19 cellular contexts compared by ENCODE assay signal in the genomic region with DNA sequence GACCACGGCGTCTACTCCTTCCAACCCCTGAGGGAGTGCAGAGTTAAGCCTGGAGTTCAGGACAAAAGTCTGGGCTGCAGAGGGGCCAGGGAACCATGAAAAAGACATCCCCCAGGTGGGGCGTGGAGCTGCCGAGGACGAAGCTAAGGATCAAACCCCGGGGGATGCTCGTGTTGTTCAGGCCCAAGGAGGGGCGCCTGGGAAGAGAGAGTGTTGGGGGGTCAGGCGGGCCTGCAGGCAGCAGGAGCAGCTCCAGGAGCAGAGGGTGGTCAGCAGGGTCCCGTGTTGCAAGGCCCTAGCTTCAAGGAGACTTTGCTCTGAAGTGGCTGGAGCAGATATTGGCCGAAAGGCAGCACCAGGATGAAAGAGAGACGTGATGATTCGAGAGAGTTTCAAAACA. TPM values are rescaled to one million over a fixed set of nuclear protein-coding genes. Genes with fewer than 3 reads are reported as not detected.
A peak's percentile ranks its signal among the peaks of the same experiment; 100 is the strongest.
DNase-seq lines count a peak whose midpoint lies in the region; ATAC-seq, FAIRE-seq and TF ChIP-seq lines count a peak whose summit lies in the region.
"Had no signal": no experiment of that assay in that cellular context is flagged by ENCODE, and none has a peak within 500 bp of the region (broad histone marks: within the 10 kb centered on the region; RNA-seq: fewer than 3 reads in every experiment).

No MANE protein-coding gene starts in this region.

- no peak overlapping the region for H2BK5ac ChIP-seq in H1 (ENCODE audit: low read depth, low read length)

- POLR2A ChIA-PET in H1 (lab: Charles Lee; ENCODE audit: partially characterized antibody) (interaction anchor here (1.0 to 1.6 kb wide), 4 partner anchors 12 to 191 kb away, joined by 3 to 4 read pairs (median 4); no protein-coding TSS in a partner anchor), OCI-LY7 (lab: Charles Lee) (interaction anchor here (1.1 kb wide), 1 partner anchor 11 kb away, joined by 3 read pairs; no protein-coding TSS in a partner anchor)
- POLR2A ChIA-PET in naive thymus-derived CD4-positive, alpha-beta T cell (lab: Charles Lee), result no interaction called here
- POLR2A ChIA-PET in CD8-positive, alpha-beta T cell (lab: Charles Lee), result no interaction called here

- H4K20me1 ChIP-seq in GM23248 (ENCODE audit: insufficient read depth) (no peaks in the 10 kb centered on the region), H1 (replicated peaks in 1 of 2; ENCODE audit: control insufficient read depth in 1 of 2, insufficient read depth in 2 of 2, low read length in 2 of 2) (peaks cover 0 to 2% of the 10 kb centered on the region in 2 experiments), OCI-LY7 (ENCODE audit: insufficient read depth, low read length) (no peaks in the 10 kb centered on the region)

- intact Hi-C loops in naive thymus-derived CD4-positive, alpha-beta T cell (cut with micrococcal nuclease), result no loop called here
- intact Hi-C loops in OCI-LY7 (cut with micrococcal nuclease; ENCODE audit: unreplicated experiment), result no loop called here
- intact Hi-C loops in esophagus squamous epithelium (cut with DNase I), result no loop called here
- intact Hi-C loops in CD8-positive, alpha-beta T cell (cut with DNase I, micrococcal nuclease), result no loop called here

- H3K36me3 ChIP-seq in ACC112 (ENCODE audit: insufficient read depth, low read length) (no peaks in the 10 kb centered on the region), GM23248 (ENCODE audit: low read depth) (no peaks in the 10 kb centered on the region), H1 (ENCODE audit: control insufficient read depth in 2 of 4, insufficient read depth in 4 of 4, low read length in 3 of 4) (no peaks in the 10 kb centered on the region; a peak in 1 of 8 replicates), OCI-LY7 (ENCODE audit: insufficient read depth, low read length) (no peaks in the 10 kb centered on the region), esophagus squamous epithelium (no peaks in the 10 kb centered on the region)
- no peaks in the 10 kb centered on the region for H3K36me3 ChIP-seq in naive thymus-derived CD4-positive, alpha-beta T cell (ENCODE audit: control insufficient read depth in 2 of 3, insufficient read depth in 3 of 3, low read length in 3 of 3)
- H3K36me3 ChIP-seq in CD8-positive, alpha-beta T cell (ENCODE audit: insufficient read depth, low read length), result no peaks in the 10 kb centered on the region

- H2AFZ ChIP-seq in ACC112 (ENCODE audit: low read length, unreplicated experiment), result peak overlapping the region; percentile 57
- no peak overlapping the region for H2AFZ ChIP-seq in GM23248
- no peak overlapping the region for H2AFZ ChIP-seq in H1 (ENCODE audit: low read length)
- no peak overlapping the region for H2AFZ ChIP-seq in OCI-LY7 (ENCODE audit: low read length)

- H2BK120ac ChIP-seq in H1 (replicated peaks; ENCODE audit: low read depth, low read length), result no peak overlapping the region

- no peak overlapping the region for H3K27ac ChIP-seq in ACC112 (ENCODE audit: low read depth, low read length)
- no peak overlapping the region for H3K27ac ChIP-seq in GM23248
- H3K27ac ChIP-seq in H1 (ENCODE audit: low read depth, low read length), result no peak overlapping the region
- no peak overlapping the region for H3K27ac ChIP-seq in naive thymus-derived CD4-positive, alpha-beta T cell (ENCODE audit: low read depth, low read length)
- H3K27ac ChIP-seq in OCI-LY7 (ENCODE audit: low read depth, low read length, poor library complexity, severe bottlenecking), result no peak overlapping the region
- no peak overlapping the region for H3K27ac ChIP-seq in esophagus squamous epithelium
- no peak overlapping the region for H3K27ac ChIP-seq in CD8-positive, alpha-beta T cell (ENCODE audit: low read depth, low read length)
- H3K27ac ChIP-seq: KMS-11 had no signal

- no peaks in the 10 kb centered on the region for H3K9me3 ChIP-seq in GM23248 (ENCODE audit: low read depth)
- H3K9me3 ChIP-seq in H1 (ENCODE audit: insufficient read depth in 2 of 2, low read depth in 1 of 2, low read length in 1 of 2), result no peaks in the 10 kb centered on the region; a peak in 1 of 4 replicates
- H3K9me3 ChIP-seq in naive thymus-derived CD4-positive, alpha-beta T cell (ENCODE audit: control insufficient read depth in 2 of 3, low read length in 3 of 3), result no peaks in the 10 kb centered on the region
- no peaks in the 10 kb centered on the region for H3K9me3 ChIP-seq in OCI-LY7 (ENCODE audit: low read length)
- H3K9me3 ChIP-seq in esophagus squamous epithelium, result no peaks in the 10 kb centered on the region
- H3K9me3 ChIP-seq in CD8-positive, alpha-beta T cell (ENCODE audit: low read length), result no peaks in the 10 kb centered on the region

- H3K4me2 ChIP-seq in GM23248 (ENCODE audit: unreplicated experiment) (no peak overlapping the region), H1 (ENCODE audit: insufficient read depth in 1 of 2, low read depth in 2 of 2, low read length in 2 of 2) (no peak overlapping the region), OCI-LY7 (ENCODE audit: low read length) (no peak overlapping the region)
- H3K4me2 ChIP-seq: KMS-11 had no signal

- H3K79me1 ChIP-seq in H1 (ENCODE audit: low read depth, low read length), result no peaks in the 10 kb centered on the region

- no peak for TF ChIP-seq CTCF in H1 (IDR thresholded peaks at IDR 0.05; ENCODE audit: control extremely low read depth in 1 of 3, insufficient read depth in 1 of 3, low read depth in 1 of 3, low read length in 3 of 3)
- no peak for TF ChIP-seq CTCF in OCI-LY7 (conservative IDR thresholded peaks at IDR 0.05; ENCODE audit: low read length)
- TF ChIP-seq CTCF in esophagus squamous epithelium (IDR thresholded peaks at IDR 0.05), result no peak
- no peak for TF ChIP-seq CTCF in CD8-positive, alpha-beta T cell (IDR thresholded peaks at IDR 0.05)

- CTCF ChIA-PET in H1 (lab: Charles Lee; ENCODE audit: partially characterized antibody) (interaction anchor here (0.7 to 6.0 kb wide), 15 partner anchors 11 to 516 kb away, joined by 3 to 42 read pairs (median 4); a partner anchor contains a TSS), OCI-LY7 (lab: Charles Lee; ENCODE audit: unreplicated experiment) (no interaction called here)
- CTCF ChIA-PET in naive thymus-derived CD4-positive, alpha-beta T cell (lab: Charles Lee), result no interaction called here
- CTCF ChIA-PET in CD8-positive, alpha-beta T cell (lab: Charles Lee), result no interaction called here

- H3K27me3 ChIP-seq in ACC112 (ENCODE audit: insufficient read depth, low read length) (peaks cover 4% of the 10 kb centered on the region), GM23248 (replicated peaks; ENCODE audit: insufficient read depth) (peaks cover under 1% of the 10 kb centered on the region; the same call in 1 of the 2 replicates), H1 (replicated peaks in 1 of 4; ENCODE audit: control insufficient read depth in 3 of 4, extremely low read depth in 1 of 4, insufficient read depth in 3 of 4, low read length in 3 of 4) (no peaks in the 10 kb centered on the region), esophagus squamous epithelium (peaks cover 0 to 85% (median 0%) of the 10 kb centered on the region in 4 donors)
- H3K27me3 ChIP-seq in naive thymus-derived CD4-positive, alpha-beta T cell (ENCODE audit: control insufficient read depth in 2 of 2, insufficient read depth in 2 of 2, low read length in 2 of 2), result no peaks in the 10 kb centered on the region
- H3K27me3 ChIP-seq in CD8-positive, alpha-beta T cell (ENCODE audit: insufficient read depth, low read length), result no peaks in the 10 kb centered on the region

- no peak overlapping the region for H4K8ac ChIP-seq in H1 (ENCODE audit: extremely low read depth, insufficient read depth, low read length)

- H3K4me3 Mint-ChIP-seq in naive thymus-derived CD4-positive, alpha-beta T cell, result no peak overlapping the region
- H3K4me3 Mint-ChIP-seq in CD8-positive, alpha-beta T cell, result no peak overlapping the region
- H3K4me3 Mint-ChIP-seq: CD4-positive, alpha-beta T cell had no signal

- H3K27me3 Mint-ChIP-seq in naive thymus-derived CD4-positive, alpha-beta T cell, result peaks cover 7 to 77% (median 55%) of the 10 kb centered on the region in 5 donors
- H3K27me3 Mint-ChIP-seq in CD8-positive, alpha-beta T cell (ENCODE audit: low read depth), result peaks cover 59% of the 10 kb centered on the region

- H3K4me3 ChIP-seq in ACC112 (ENCODE audit: low read depth, low read length), result no peak overlapping the region
- no peak overlapping the region for H3K4me3 ChIP-seq in GM23248
- no peak overlapping the region for H3K4me3 ChIP-seq in H1 (ENCODE audit: extremely low read depth in 1 of 4, insufficient read depth in 2 of 4, low read depth in 3 of 4, low read length in 4 of 4)
- H3K4me3 ChIP-seq in naive thymus-derived CD4-positive, alpha-beta T cell (ENCODE audit: low read length), result no peak overlapping the region
- H3K4me3 ChIP-seq in OCI-LY7 (ENCODE audit: low read depth, low read length, poor library complexity, severe bottlenecking), result no peak overlapping the region
- no peak overlapping the region for H3K4me3 ChIP-seq in esophagus squamous epithelium
- no peak overlapping the region for H3K4me3 ChIP-seq in CD8-positive, alpha-beta T cell (ENCODE audit: low read depth, low read length)

- H3K14ac ChIP-seq in H1 (ENCODE audit: insufficient read length), result no peak overlapping the region

- no peaks in the 10 kb centered on the region for H3K36me3 Mint-ChIP-seq in naive thymus-derived CD4-positive, alpha-beta T cell
- no peaks in the 10 kb centered on the region for H3K36me3 Mint-ChIP-seq in CD8-positive, alpha-beta T cell
- H3K36me3 Mint-ChIP-seq in activated naive CD4-positive, alpha-beta T cell treated with anti-CD3 and anti-CD28 coated beads, Interleukin-2, amount 50 U/mL, for 72 hours, result peaks cover 0 to 8% of the 10 kb centered on the region in 2 donors

- peak; percentile 36 for DNase-seq in GM23248
- DNase-seq in H1 (ENCODE audit: low read depth in 1 of 2, low spot score in 2 of 2), result no peak
- DNase-seq in naive thymus-derived CD4-positive, alpha-beta T cell, result no peak
- no peak for DNase-seq in OCI-LY7 (ENCODE audit: low spot score)
- DNase-seq in esophagus squamous epithelium (lab: John Stamatoyannopoulos, UW), result no peak
- no peak for DNase-seq in CD8-positive, alpha-beta T cell
- DNase-seq in activated naive CD4-positive, alpha-beta T cell treated with anti-CD3 and anti-CD28 coated beads, Interleukin-2, amount 50 U/mL, for 72 hours (ENCODE audit: low spot score in 2 of 2), result no peak
- DNase-seq: CD4-positive, alpha-beta T cell; NCI-H1417; NCI-H187 treated with DMSO at 0.1 percent for 48 hours; NCI-H2171; NCI-H446; NCI-H69 had no signal

- H2BK20ac ChIP-seq in H1 (ENCODE audit: low read length), result no peak overlapping the region

- no TSS peak for BruUV-seq in OCI-LY7 (replicated peaks; lab: Mats Ljungman, UMichigan)

- no peaks in the 10 kb centered on the region for H3K23me2 ChIP-seq in H1 (ENCODE audit: low read depth, low read length)

- no peaks in the 10 kb centered on the region for H3K9me2 ChIP-seq in GM23248 (ENCODE audit: insufficient read depth)
- no peaks in the 10 kb centered on the region for H3K9me2 ChIP-seq in OCI-LY7 (ENCODE audit: insufficient read depth, low read length)

- H4K5ac ChIP-seq in H1 (ENCODE audit: insufficient read length, low read depth, low read length), result no peak overlapping the region

- 89 to 91% methylated on average over 13 of the region's 13 CpGs for WGBS in GM23248 (ENCODE audit: low coverage in 1 of 2, low lambda C conversion rate in 2 of 2, missing lambda C conversion rate in 2 of 2), 2 experiments
- 90% methylated on average over 13 of the region's 13 CpGs; no CpG with 5 or more reads in 1 of the 2 experiments for WGBS in H1 (ENCODE audit: extremely low coverage in 1 of 2, insufficient coverage in 1 of 2, insufficient read length in 1 of 2, insufficient replicate concordance in 2 of 2, low coverage in 1 of 2, low lambda C conversion rate in 2 of 2, missing lambda C conversion rate in 1 of 2), 2 experiments
- 72 to 89% methylated on average over 9 to 11 of the region's 13 CpGs for WGBS in esophagus squamous epithelium, 2 donors

- H3K27ac Mint-ChIP-seq in naive thymus-derived CD4-positive, alpha-beta T cell, result no peak overlapping the region
- H3K27ac Mint-ChIP-seq in CD8-positive, alpha-beta T cell, result no peak overlapping the region
- H3K27ac Mint-ChIP-seq in activated naive CD4-positive, alpha-beta T cell treated with anti-CD3 and anti-CD28 coated beads, Interleukin-2, amount 50 U/mL, for 72 hours, result no peak overlapping the region
- H3K27ac Mint-ChIP-seq: CD4-positive, alpha-beta T cell had no signal

- peaks cover 0 to 4% (median 0%) of the 10 kb centered on the region in 7 donors for H3K4me1 Mint-ChIP-seq in naive thymus-derived CD4-positive, alpha-beta T cell
- H3K4me1 Mint-ChIP-seq in CD8-positive, alpha-beta T cell (ENCODE audit: low read depth), result peaks cover 4% of the 10 kb centered on the region

- H3K4me1 ChIP-seq in ACC112 (ENCODE audit: control insufficient read depth, insufficient read depth, low read length, unreplicated experiment) (peaks cover 30% of the 10 kb centered on the region), GM23248 (ENCODE audit: insufficient read depth) (peaks cover 11% of the 10 kb centered on the region), H1 (replicated peaks in 1 of 4; ENCODE audit: control insufficient read depth in 3 of 4, insufficient read depth in 4 of 4, low read length in 3 of 4) (peaks cover 2 to 12% (median 7%) of the 10 kb centered on the region in 4 experiments; a peak in 5 of 7 replicates), OCI-LY7 (ENCODE audit: insufficient read depth, low read length, poor library complexity, severe bottlenecking) (no peaks in the 10 kb centered on the region), esophagus squamous epithelium (peaks cover 0 to 6% (median 0%) of the 10 kb centered on the region in 3 donors)
- H3K4me1 ChIP-seq in naive thymus-derived CD4-positive, alpha-beta T cell (ENCODE audit: control insufficient read depth in 2 of 2, insufficient read depth in 2 of 2, low read length in 2 of 2), result no peaks in the 10 kb centered on the region
- no peaks in the 10 kb centered on the region for H3K4me1 ChIP-seq in CD8-positive, alpha-beta T cell (ENCODE audit: insufficient read depth, low read length)

- H2AK5ac ChIP-seq in H1 (ENCODE audit: low read depth, low read length), result no peak overlapping the region

- peak overlapping the region; percentile 35 for H4K91ac ChIP-seq in H1 (replicated peaks; ENCODE audit: insufficient read length, low read length)

- FAIRE-seq in H1 (lab: Jason Lieb, UNC), result no peak
- FAIRE-seq: H54, HepG2 had no signal

- H2BK12ac ChIP-seq in H1 (ENCODE audit: low read depth, low read length), result no peak overlapping the region

- H3K79me2 ChIP-seq in ACC112 (ENCODE audit: control insufficient read depth, insufficient read depth, low read length, unreplicated experiment) (no peaks in the 10 kb centered on the region), GM23248 (ENCODE audit: insufficient read depth) (no peaks in the 10 kb centered on the region), H1 (ENCODE audit: control insufficient read depth in 1 of 2, insufficient read depth in 2 of 2, low read length in 2 of 2) (no peaks in the 10 kb centered on the region), OCI-LY7 (ENCODE audit: insufficient read depth, low read depth, low read length) (no peaks in the 10 kb centered on the region)

- H2BK15ac ChIP-seq in H1 (ENCODE audit: low read length), result no peak overlapping the region

- no peak overlapping the region for H3K56ac ChIP-seq in H1 (replicated peaks; ENCODE audit: insufficient read length, low read depth, low read length)

- no peak for TF ChIP-seq POLR2A in H1 (IDR thresholded peaks at IDR 0.05; ENCODE audit: control extremely low read depth in 1 of 2, low read depth in 2 of 2, low read length in 2 of 2)
- TF ChIP-seq POLR2A in esophagus squamous epithelium (IDR thresholded peaks at IDR 0.05), result no peak

- ATAC-seq in naive thymus-derived CD4-positive, alpha-beta T cell, result peak; percentile 24
- ATAC-seq in CD8-positive, alpha-beta T cell, result no peak
- no peak for ATAC-seq in activated naive CD4-positive, alpha-beta T cell treated with anti-CD3 and anti-CD28 coated beads, Interleukin-2, amount 50 U/mL, for 72 hours

- in situ Hi-C loops in GM23248 (cut with MboI), result no loop called here

- H3K9ac ChIP-seq in GM23248 (no peak overlapping the region), H1 (replicated peaks in 1 of 4; ENCODE audit: extremely low read depth in 1 of 4, low read depth in 3 of 4, low read length in 3 of 4) (no peak overlapping the region)
- H3K9ac ChIP-seq: KMS-11 had no signal

- H3K18ac ChIP-seq in H1 (ENCODE audit: extremely low read depth, low read length), result no peak overlapping the region

- no peak overlapping the region for H3K23ac ChIP-seq in H1 (ENCODE audit: insufficient read length)

- no peak for TF ChIP-seq EP300 in H1 (IDR thresholded peaks at IDR 0.05; ENCODE audit: borderline replicate concordance in 1 of 2, low read depth in 2 of 2, low read length in 2 of 2)

- H3K9me3 Mint-ChIP-seq in naive thymus-derived CD4-positive, alpha-beta T cell, result peaks cover 0 to 4% (median 0%) of the 10 kb centered on the region in 11 donors
- H3K9me3 Mint-ChIP-seq in CD8-positive, alpha-beta T cell, result no peaks in the 10 kb centered on the region
- H3K9me3 Mint-ChIP-seq in activated naive CD4-positive, alpha-beta T cell treated with anti-CD3 and anti-CD28 coated beads, Interleukin-2, amount 50 U/mL, for 72 hours, result peaks cover 0 to 4% of the 10 kb centered on the region in 2 donors
- H3K9me3 Mint-ChIP-seq: CD4-positive, alpha-beta T cell had no signal

- H3K4ac ChIP-seq in H1 (replicated peaks; ENCODE audit: insufficient read length, low read depth, low read length), result peak overlapping the region; percentile 32

- H3F3A ChIP-seq in GM23248 (ENCODE audit: insufficient read depth), result no peaks in the 10 kb centered on the region

- TF ChIP-seq RAD21 in H1 (IDR thresholded peaks at IDR 0.05 in 1 of 2, conservative IDR thresholded peaks at IDR 0.05 in 1 of 2; ENCODE audit: low read depth in 2 of 2, low read length in 2 of 2), result no peak

RNA-seq across cellular contexts. Expression of a gene that starts 26.7 kb away (rescaled TPM):
- total RNA-seq in GM23248 (2014; rRNA removed; shearing (Covaris generic)), result not detected in 2 replicates
- 0.62 and 1.2 TPM in 2 replicates for polyA plus RNA-seq in GM23248 (2016; fragmentation: Nextera tagmentation; extraction: Ambion mirVana)
- 2.0 and 3.6 TPM in 2 replicates for total RNA-seq in H1 (2021; fragmentation: NEBNext Ultra II Directional; extraction: Animal tissue kit (Norgen Biotek cat#: 25700))
- 4.2 and 7.5 TPM in 2 replicates for polyA plus RNA-seq in H1 (2011; rRNA removed)
- 5.4 TPM for polyA plus RNA-seq in H1 (2011; cell fraction: cytosol; rRNA removed)
- polyA plus RNA-seq in H1 (2011; cell fraction: nucleus; rRNA removed), result 27.9 TPM
- polyA plus RNA-seq in H1 (2012, experiment 1 of 2), result 3.8 to 7.5 TPM (median 5.9 TPM) in 4 replicates
- 2.7 TPM for polyA plus RNA-seq in H1 (2012, experiment 2 of 2)
- 3.8 TPM for polyA plus RNA-seq in H1 (2013, experiment 1 of 2)
- 4.0 TPM for polyA plus RNA-seq in H1 (2013, experiment 2 of 2)
- polyA minus RNA-seq in H1 (2011; rRNA and poly(A)+ RNA removed), result 2.3 and 3.2 TPM in 2 replicates
- 2.6 TPM for polyA minus RNA-seq in H1 (2011; cell fraction: cytosol; rRNA and poly(A)+ RNA removed)
- polyA minus RNA-seq in H1 (2011; cell fraction: nucleus; rRNA and poly(A)+ RNA removed), result 4.1 TPM
- not detected for total RNA-seq in naive thymus-derived CD4-positive, alpha-beta T cell
- not detected for polyA plus RNA-seq in naive thymus-derived CD4-positive, alpha-beta T cell
- total RNA-seq in OCI-LY7 (2014; rRNA removed; shearing (Covaris generic)), result not detected in 2 replicates
- total RNA-seq in OCI-LY7 (2022), result not detected in 2 replicates
- not detected for total RNA-seq in esophagus squamous epithelium
- not detected for total RNA-seq in CD8-positive, alpha-beta T cell
- not detected for total RNA-seq in activated naive CD4-positive, alpha-beta T cell treated with anti-CD3 and anti-CD28 coated beads, Interleukin-2, amount 50 U/mL, for 72 hours
- total RNA-seq: CD4-positive, alpha-beta T cell; M059J; SK-MEL-5 had no signal

RNA-seq across cellular contexts. Expression of a gene that starts 41.7 kb away (rescaled TPM):
- 0.63 and 1.1 TPM in 2 replicates for total RNA-seq in GM23248 (2014; rRNA removed; shearing (Covaris generic))
- polyA plus RNA-seq in GM23248 (2016; fragmentation: Nextera tagmentation; extraction: Ambion mirVana), result 5.7 and 6.3 TPM in 2 replicates
- 0.48 and 0.58 TPM in 2 replicates for total RNA-seq in H1 (2021; fragmentation: NEBNext Ultra II Directional; extraction: Animal tissue kit (Norgen Biotek cat#: 25700))
- 0.76 and 1.5 TPM in 2 replicates for polyA plus RNA-seq in H1 (2011; rRNA removed)
- 1.2 TPM for polyA plus RNA-seq in H1 (2011; cell fraction: cytosol; rRNA removed)
- 2.4 TPM for polyA plus RNA-seq in H1 (2011; cell fraction: nucleus; rRNA removed)
- 0.53 to 0.86 TPM (median 0.70 TPM) in 4 replicates for polyA plus RNA-seq in H1 (2012, experiment 1 of 2)
- 0.34 TPM for polyA plus RNA-seq in H1 (2012, experiment 2 of 2)
- 0.34 TPM for polyA plus RNA-seq in H1 (2013, experiment 1 of 2)
- 0.48 TPM for polyA plus RNA-seq in H1 (2013, experiment 2 of 2)
- 0.16 and 0.22 TPM in 2 replicates for polyA minus RNA-seq in H1 (2011; rRNA and poly(A)+ RNA removed)
- 0.59 TPM for polyA minus RNA-seq in H1 (2011; cell fraction: cytosol; rRNA and poly(A)+ RNA removed)
- 2.5 TPM for polyA minus RNA-seq in H1 (2011; cell fraction: nucleus; rRNA and poly(A)+ RNA removed)
- 1 to 10 TPM in 3 of 5 experiments, under 1 TPM in 2; 0.34 to 8.4 (median 1.3) TPM for total RNA-seq in naive thymus-derived CD4-positive, alpha-beta T cell
- polyA plus RNA-seq in naive thymus-derived CD4-positive, alpha-beta T cell, result under 1 TPM in 1 of 2 donors, not detected in 1; 0.59 TPM
- 0.28 and 0.41 TPM in 2 replicates for total RNA-seq in OCI-LY7 (2014; rRNA removed; shearing (Covaris generic))
- 1.0 and 2.0 TPM in 2 replicates for total RNA-seq in OCI-LY7 (2022)
- total RNA-seq in esophagus squamous epithelium, result 10 to 100 TPM in 2 of 4 donors, 1 to 10 TPM in 2; 5.0 to 27.6 (median 11.1) TPM
- total RNA-seq in CD8-positive, alpha-beta T cell, result 1 to 10 TPM in 1 of 2 experiments, under 1 TPM in 1; 0.84 to 1.0 TPM
- under 1 TPM; 0.49 to 0.87 TPM for total RNA-seq in activated naive CD4-positive, alpha-beta T cell treated with anti-CD3 and anti-CD28 coated beads, Interleukin-2, amount 50 U/mL, for 72 hours

RNA-seq across cellular contexts. Expression of a gene that starts 47.9 kb away (rescaled TPM):
- total RNA-seq in GM23248 (2014; rRNA removed; shearing (Covaris generic)), result not detected in 2 replicates
- polyA plus RNA-seq in GM23248 (2016; fragmentation: Nextera tagmentation; extraction: Ambion mirVana) (not detected in 2 replicates), H1 (2011; rRNA removed) (0.08 TPM in 1 of 2 replicates, not detected in the other)
- total RNA-seq in H1 (2021; fragmentation: NEBNext Ultra II Directional; extraction: Animal tissue kit (Norgen Biotek cat#: 25700)), result not detected in 2 replicates
- not detected for polyA plus RNA-seq in H1 (2011; cell fraction: cytosol; rRNA removed)
- not detected for polyA plus RNA-seq in H1 (2011; cell fraction: nucleus; rRNA removed)
- polyA plus RNA-seq in H1 (2012, experiment 1 of 2), result not detected in 4 replicates
- not detected for polyA plus RNA-seq in H1 (2012, experiment 2 of 2)
- not detected for polyA plus RNA-seq in H1 (2013, experiment 1 of 2)
- polyA plus RNA-seq in H1 (2013, experiment 2 of 2), result 0.15 TPM
- polyA minus RNA-seq in H1 (2011; rRNA and poly(A)+ RNA removed), result not detected in 2 replicates
- polyA minus RNA-seq in H1 (2011; cell fraction: cytosol; rRNA and poly(A)+ RNA removed), result not detected
- not detected for polyA minus RNA-seq in H1 (2011; cell fraction: nucleus; rRNA and poly(A)+ RNA removed)
- total RNA-seq in naive thymus-derived CD4-positive, alpha-beta T cell, result not detected
- not detected for polyA plus RNA-seq in naive thymus-derived CD4-positive, alpha-beta T cell
- not detected in 2 replicates for total RNA-seq in OCI-LY7 (2014; rRNA removed; shearing (Covaris generic))
- total RNA-seq in OCI-LY7 (2022) (not detected in 2 replicates), esophagus squamous epithelium (not detected)
- total RNA-seq in CD8-positive, alpha-beta T cell, result not detected
- total RNA-seq in activated naive CD4-positive, alpha-beta T cell treated with anti-CD3 and anti-CD28 coated beads, Interleukin-2, amount 50 U/mL, for 72 hours, result not detected
- total RNA-seq: CD4-positive, alpha-beta T cell had no signal

Comparison
In these comparisons a context has a peak if more than half of its experiments do, and no peak if none do; other contexts are left out.
1. POLR2A ChIA-PET loops: an anchor here in H1 (1.0 to 1.6 kb wide) and OCI-LY7 (1.1 kb wide); none called in naive thymus-derived CD4-positive, alpha-beta T cell and CD8-positive, alpha-beta T cell.